ENCODE assay signal across 8 cellular contexts in the genomic region with DNA sequence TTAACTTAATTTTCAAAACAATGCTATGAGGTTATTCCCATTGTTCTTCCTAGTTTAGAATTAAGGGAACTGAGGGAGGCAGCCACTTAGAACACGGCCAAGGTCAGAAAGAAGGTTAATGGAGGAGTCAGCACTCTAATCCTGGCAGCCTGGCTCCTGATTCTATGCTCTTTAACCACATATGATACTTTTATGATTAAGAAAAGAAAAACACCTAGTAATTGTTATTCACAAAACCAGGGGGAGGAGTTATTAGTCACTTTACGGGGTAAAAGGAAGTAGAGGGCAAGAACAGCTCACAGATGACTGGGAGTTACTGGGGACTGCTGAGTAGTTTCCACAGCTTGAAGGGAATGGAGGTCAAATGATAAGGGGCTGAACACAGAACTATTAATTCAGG. TPM values are rescaled to one million over a fixed set of nuclear protein-coding genes. Genes with fewer than 3 reads are reported as not detected.
DNase-seq lines count a peak whose midpoint lies in the region; ATAC-seq and TF ChIP-seq lines count a peak whose summit lies in the region.

No MANE protein-coding gene starts in this region.

- peaks cover 9% of the 10 kb centered on the region for H3K4me1 ChIP-seq in Loucy (ENCODE audit: insufficient read depth, low read length, poor library complexity, severe bottlenecking)

- no peaks in the 10 kb centered on the region for H3K9me3 ChIP-seq in Loucy (ENCODE audit: insufficient read depth, low read depth, low read length)
- H3K9me3 ChIP-seq in CD4-positive, alpha-beta T cell (ENCODE audit: control insufficient read depth, low read length), result no peaks in the 10 kb centered on the region

- no peak overlapping the region for H3K27ac ChIP-seq in CD4-positive, alpha-beta T cell (ENCODE audit: low read depth, low read length)

- H3K27ac Mint-ChIP-seq in CD4-positive, alpha-beta T cell, result no peak overlapping the region
- no peak overlapping the region for H3K27ac Mint-ChIP-seq in immature natural killer cell

- peak; percentile 21 for DNase-seq in DMS53 treated with DMSO at 0.1 percent for 48 hours (lab: John Stamatoyannopoulos, UW; ENCODE audit: unreplicated experiment)
- peak; percentile 51 for DNase-seq in fibroblast of villous mesenchyme (ENCODE audit: low read depth)
- no peak for DNase-seq in CD4-positive, alpha-beta T cell
- no peak for DNase-seq in NCI-H510A treated with DMSO at 0.1 percent for 48 hours (lab: John Stamatoyannopoulos, UW)
- no peak for DNase-seq in immature natural killer cell

- ATAC-seq in GM21717 (IDR thresholded peaks at IDR 0.05; ENCODE audit: unreplicated experiment) (peak; percentile 79), HG03571 (IDR thresholded peaks at IDR 0.05; ENCODE audit: unreplicated experiment) (no peak)
- no peak for ATAC-seq in CD4-positive, alpha-beta T cell (ENCODE audit: poor library complexity)

- peak overlapping the region; percentile 1 for H3K4me2 ChIP-seq in Loucy (ENCODE audit: low read depth, low read length, poor library complexity, severe bottlenecking)

- H3K4me1 Mint-ChIP-seq in CD4-positive, alpha-beta T cell (ENCODE audit: low read depth), result no peaks in the 10 kb centered on the region
- no peaks in the 10 kb centered on the region for H3K4me1 Mint-ChIP-seq in immature natural killer cell

- no peaks in the 10 kb centered on the region for H3K27me3 Mint-ChIP-seq in CD4-positive, alpha-beta T cell
- H3K27me3 Mint-ChIP-seq in immature natural killer cell (ENCODE audit: low read depth in 3 of 3), result no peaks in the 10 kb centered on the region

- H3K9me3 Mint-ChIP-seq in CD4-positive, alpha-beta T cell, result no peaks in the 10 kb centered on the region
- no peaks in the 10 kb centered on the region for H3K9me3 Mint-ChIP-seq in immature natural killer cell

- H3K9ac ChIP-seq in Loucy (ENCODE audit: low read depth, low read length, poor library complexity, severe bottlenecking), result no peak overlapping the region

- H3K36me3 Mint-ChIP-seq in CD4-positive, alpha-beta T cell (ENCODE audit: low read depth), result no peaks in the 10 kb centered on the region
- no peaks in the 10 kb centered on the region for H3K36me3 Mint-ChIP-seq in immature natural killer cell

- CTCF ChIA-PET in CD4-positive, alpha-beta T cell (lab: Charles Lee), result no interaction called here

- H3K9me2 ChIP-seq in Loucy (replicated peaks; ENCODE audit: low read depth, low read length), result no peaks in the 10 kb centered on the region

- intact Hi-C loops in CD4-positive, alpha-beta T cell (cut with DNase I, micrococcal nuclease), result no loop called here

- POLR2A ChIA-PET in CD4-positive, alpha-beta T cell (lab: Charles Lee), result no interaction called here

- TF ChIP-seq CTCF in Loucy (conservative IDR thresholded peaks at IDR 0.05; ENCODE audit: low read length), result no peak
- TF ChIP-seq CTCF in fibroblast of villous mesenchyme (IDR thresholded peaks at IDR 0.05; ENCODE audit: insufficient read depth, low read depth, low read length), result no peak
- TF ChIP-seq CTCF in CD4-positive, alpha-beta T cell (IDR thresholded peaks at IDR 0.05), result no peak

- no peaks in the 10 kb centered on the region for H3F3A ChIP-seq in Loucy (ENCODE audit: low read depth)

- H3K4me3 Mint-ChIP-seq in CD4-positive, alpha-beta T cell, result no peak overlapping the region
- no peak overlapping the region for H3K4me3 Mint-ChIP-seq in immature natural killer cell

- H3K4me3 ChIP-seq in Loucy (ENCODE audit: low read length, poor library complexity, severe bottlenecking) (no peak overlapping the region), fibroblast of villous mesenchyme (ENCODE audit: low read depth, low read length) (no peak overlapping the region)

- H2AFZ ChIP-seq in Loucy (ENCODE audit: low read length), result 0 out of 2 replicates have a peak overlapping the region, but pooled peaks have one; percentile 14

- no peaks in the 10 kb centered on the region for H3K27me3 ChIP-seq in Loucy (ENCODE audit: insufficient read depth, low read length, poor library complexity, severe bottlenecking)
- H3K27me3 ChIP-seq in CD4-positive, alpha-beta T cell (ENCODE audit: control insufficient read depth, insufficient read depth, low read length), result no peaks in the 10 kb centered on the region

- no peaks in the 10 kb centered on the region for H4K20me1 ChIP-seq in Loucy (ENCODE audit: insufficient read depth, low read length, poor library complexity, severe bottlenecking)

- no peaks in the 10 kb centered on the region for H3K36me3 ChIP-seq in Loucy (ENCODE audit: insufficient read depth, low read length)

- no peaks in the 10 kb centered on the region for H3K79me2 ChIP-seq in Loucy (ENCODE audit: insufficient read depth, low read length)

RNA-seq across cellular contexts. Expression of a gene that starts 38.6 kb away (rescaled TPM):
- total RNA-seq in fibroblast of villous mesenchyme, result 54.8 and 60.2 TPM in 2 replicates
- total RNA-seq in CD4-positive, alpha-beta T cell, result 100 to 1,000 TPM; 136 to 140 TPM
- polyA plus RNA-seq in immature natural killer cell, result 10 to 100 TPM; 14.3 to 21.6 (median 18.5) TPM

Comparison
In these comparisons a context has a peak if more than half of its experiments do, and no peak if none do; other contexts are left out.
1. DNase-seq: peak in DMS53 treated with DMSO at 0.1 percent for 48 hours (single experiment) and fibroblast of villous mesenchyme (single experiment); none in CD4-positive, alpha-beta T cell (0 of 10), NCI-H510A treated with DMSO at 0.1 percent for 48 hours (single experiment) and immature natural killer cell (0 of 3).